ENCODE assay signal across 8 cellular contexts in the genomic region with DNA sequence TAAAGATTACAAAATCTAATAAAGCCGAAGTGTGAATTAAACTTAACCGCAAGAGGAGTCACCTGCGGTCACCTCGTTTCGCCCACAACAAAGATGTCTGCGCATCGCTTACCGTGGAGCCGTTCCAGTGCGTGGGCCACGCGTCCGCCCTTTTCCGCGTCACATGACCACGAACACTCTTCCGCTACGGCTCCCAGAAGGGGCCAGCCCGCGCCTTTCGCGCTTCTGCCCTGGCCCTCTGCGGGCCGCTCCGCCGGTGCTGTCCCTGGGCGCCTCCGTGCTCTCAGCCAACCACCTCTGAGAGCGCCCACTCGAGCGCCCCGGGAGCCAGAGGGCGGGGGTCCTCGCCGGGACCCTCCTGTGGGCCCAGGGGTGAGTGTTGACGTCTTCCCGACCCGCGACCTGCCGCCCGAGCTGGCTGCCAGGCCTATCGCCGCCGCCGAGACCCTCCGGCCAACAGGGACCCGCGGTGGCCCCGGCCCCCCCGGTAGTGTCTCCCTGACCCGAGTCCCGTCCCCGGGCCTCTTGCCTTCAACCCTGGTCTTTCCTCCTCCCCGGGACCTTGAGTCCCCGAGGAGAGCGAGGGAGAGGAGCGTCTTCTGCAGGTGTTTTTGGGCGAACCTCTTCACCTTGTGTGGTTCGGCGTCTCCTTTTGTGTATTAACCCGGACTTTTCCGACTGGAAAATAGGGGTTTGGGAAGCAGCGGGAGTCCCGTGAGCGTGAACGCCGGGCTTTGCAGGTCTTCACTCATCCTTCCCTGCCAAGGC. TPM values are rescaled to one million over a fixed set of nuclear protein-coding genes. Genes with fewer than 3 reads are reported as not detected.
DNase-seq lines count a peak whose midpoint lies in the region; ATAC-seq lines count a peak whose summit lies in the region.

MFF (plus strand) TSS at position 196 of the 768 bp plus-strand sequence. CDS start 5,415 bp downstream, outside the sequence.

- ATAC-seq in GM19043 (IDR thresholded peaks at IDR 0.05; ENCODE audit: low read depth, unreplicated experiment): peak; percentile 98
- ATAC-seq in HG03378 (IDR thresholded peaks at IDR 0.05; ENCODE audit: unreplicated experiment): peak; percentile 93

- DNase-seq in Ammon's horn (ENCODE audit: low spot score) (peak; percentile 94), NCI-H446 treated with DMSO at 0.1 percent for 48 hours (lab: John Stamatoyannopoulos, UW) (peak; percentile 76), cerebellum (ENCODE audit: low spot score) (peak; percentile 86), islet precursor cell (peak; percentile 94)
- peak; percentile 92 for DNase-seq in activated CD4-positive, CD25-positive, alpha-beta regulatory T cell treated with anti-CD3 and anti-CD28 coated beads, Interleukin-2, amount 50 U/mL, for 72 hours
- peak; percentile 89 to 93 (median 92) for DNase-seq in stimulated activated CD4-positive, alpha-beta T cell treated with anti-CD3 and anti-CD28 coated beads, Interleukin-12 subunit alpha, Interleukin-12 subunit beta, amount 100 ng/mL, for 48 hours (ENCODE audit: low read depth in 2 of 3, low spot score in 1 of 3)

RNA-seq across cellular contexts. Expression of gene MFF, which starts in this region (rescaled TPM):
- total RNA-seq in cerebellum: 101 TPM

Comparison
In these comparisons a context has a peak if more than half of its experiments do, and no peak if none do; other contexts are left out.
1. Peak in every context shown above with its lines: DNase-seq and ATAC-seq.